8 cellular contexts compared by ENCODE assay signal in the genomic region with DNA sequence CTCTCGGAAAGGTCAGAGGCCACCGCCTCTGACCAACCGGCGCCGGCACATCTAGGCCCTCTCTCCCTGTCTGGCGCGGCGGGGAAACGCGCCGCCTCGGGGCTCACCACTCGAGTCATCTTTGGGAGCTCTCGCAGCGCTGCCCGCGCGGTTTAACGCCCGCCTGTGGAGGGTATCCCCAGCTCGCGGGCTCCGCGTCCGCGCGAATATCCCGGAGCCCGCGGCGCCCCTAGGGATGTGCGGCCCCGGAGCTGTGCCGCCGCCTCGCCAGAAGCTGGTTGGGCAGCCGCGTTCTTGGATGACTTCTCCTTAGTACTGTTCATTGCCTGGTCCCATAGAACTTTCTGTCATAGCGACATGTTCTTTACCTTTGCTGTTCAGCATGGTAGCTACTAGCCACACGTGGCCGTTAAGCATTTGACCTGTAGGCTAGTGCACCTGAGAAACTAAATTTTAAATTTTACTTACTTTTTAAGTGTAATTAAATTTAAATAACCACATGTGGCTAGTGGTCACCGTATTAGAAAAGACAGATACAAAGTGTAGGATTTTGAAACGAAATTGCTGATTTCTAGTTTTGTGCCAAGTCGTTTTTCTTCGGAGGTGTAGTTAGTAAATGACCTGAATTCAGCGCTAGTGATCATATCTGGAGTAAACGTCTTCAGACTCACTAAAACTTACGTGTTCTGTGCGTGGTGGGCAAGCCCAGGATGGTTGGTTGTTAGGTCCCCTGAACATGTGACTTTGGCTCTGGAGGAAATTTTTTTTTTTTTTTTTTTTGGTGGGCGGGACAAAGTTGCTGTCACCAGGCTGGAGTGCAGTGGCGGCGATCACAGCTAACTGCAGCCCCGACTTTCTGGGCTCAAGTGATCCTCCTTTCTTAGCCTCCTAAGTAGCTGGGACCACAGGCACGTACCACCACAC. TPM values are rescaled to one million over a fixed set of nuclear protein-coding genes. Genes with fewer than 3 reads are reported as not detected.
DNase-seq lines count a peak whose midpoint lies in the region; TF ChIP-seq lines count a peak whose summit lies in the region.

No MANE protein-coding gene starts in this region.

- H3K4me1 Mint-ChIP-seq in mesothelial cell of epicardium: peaks cover 19% of the 10 kb centered on the region

- H3K27ac Mint-ChIP-seq in mesothelial cell of epicardium: peak overlapping the region; percentile 95

- no peak for TF ChIP-seq CTCF in GM12864 (IDR thresholded peaks at IDR 0.05; ENCODE audit: low read depth, low read length, missing control alignments)
- TF ChIP-seq CTCF in mesothelial cell of epicardium (IDR thresholded peaks at IDR 0.05; ENCODE audit: unreplicated experiment): no peak

- H3K9me3 Mint-ChIP-seq in mesothelial cell of epicardium: no peaks in the 10 kb centered on the region

- CTCF ChIA-PET in HEK293T (lab: Yijun Ruan, JAX): interaction anchor here (0.8 to 1.5 kb wide), 3 partner anchors 9 to 68 kb away, joined by 3 read pairs; no protein-coding TSS in a partner anchor

- peak overlapping the region; percentile 89 for H3K4me3 ChIP-seq in GM12864 (ENCODE audit: low read depth, low read length)

- H3K36me3 Mint-ChIP-seq in mesothelial cell of epicardium: no peaks in the 10 kb centered on the region

- DNase-seq in GM12864 (ENCODE audit: low read depth) (peak; percentile 57), HEK293T (ENCODE audit: extremely low spot score) (peak; percentile 69), NCI-H1105 (lab: John Stamatoyannopoulos, UW) (peak; percentile 27), mesothelial cell of epicardium (ENCODE audit: low spot score in 2 of 2, unreplicated experiment in 2 of 2) (no peak), NCI-H1930 (lab: John Stamatoyannopoulos, UW) (no peak)
- DNase-seq in activated CD4-positive, alpha-beta T cell treated with anti-CD3 and anti-CD28 coated beads, Interleukin-2, amount 50 U/mL, for 24 hours (ENCODE audit: low read depth in 1 of 2, low spot score in 1 of 2): peak; percentile 18 to 49
- DNase-seq in effector CD4-positive, alpha-beta T cell: peak; percentile 48
- peak; percentile 26 for DNase-seq in stimulated activated CD8-positive, alpha-beta memory T cell treated with anti-CD3 and anti-CD28 coated beads, Interleukin-7, amount 100 ng/mL, for 24 hours (ENCODE audit: low read depth)

- H3K27me3 Mint-ChIP-seq in mesothelial cell of epicardium (ENCODE audit: low read depth): no peaks in the 10 kb centered on the region

- POLR2A ChIA-PET in HEK293T (lab: Yijun Ruan, JAX): interaction anchor here (0.7 to 2.8 kb wide), 19 partner anchors 9 to 1422 kb away, joined by 3 to 24 read pairs (median 3); a partner anchor contains a TSS

- H3K4me3 Mint-ChIP-seq in mesothelial cell of epicardium: peak overlapping the region; percentile 96

TF ChIP-seq in HEK293T, 16 proteins besides CTCF, POLR2A, EP300 and RAD21:
- TF ChIP-seq, protein P1, sequence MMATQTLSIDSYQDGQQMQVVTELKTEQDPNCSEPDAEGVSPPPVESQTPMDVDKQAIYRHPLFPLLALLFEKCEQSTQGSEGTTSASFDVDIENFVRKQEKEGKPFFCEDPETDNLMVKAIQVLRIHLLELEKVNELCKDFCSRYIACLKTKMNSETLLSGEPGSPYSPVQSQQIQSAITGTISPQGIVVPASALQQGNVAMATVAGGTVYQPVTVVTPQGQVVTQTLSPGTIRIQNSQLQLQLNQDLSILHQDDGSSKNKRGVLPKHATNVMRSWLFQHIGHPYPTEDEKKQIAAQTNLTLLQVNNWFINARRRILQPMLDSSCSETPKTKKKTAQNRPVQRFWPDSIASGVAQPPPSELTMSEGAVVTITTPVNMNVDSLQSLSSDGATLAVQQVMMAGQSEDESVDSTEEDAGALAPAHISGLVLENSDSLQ (IDR thresholded peaks at IDR 0.05): no peak
- peak; percentile 59 for TF ChIP-seq L3MBTL2 (conservative IDR thresholded peaks at IDR 0.05)
- TF ChIP-seq ZNF384 (IDR thresholded peaks at IDR 0.05): peak; percentile 99
TF ChIP-seq in HEK293T: peak in this region for 2.

RNA-seq across cellular contexts. Expression of a gene that starts 0.8 kb away (rescaled TPM):
- total RNA-seq in mesothelial cell of epicardium: 87.0 to 102 TPM (median 100 TPM) in 3 replicates

RNA-seq across cellular contexts. Expression of a gene that starts 20.8 kb away (rescaled TPM):
- 9.7 to 10.7 TPM (median 10.5 TPM) in 3 replicates for total RNA-seq in mesothelial cell of epicardium

Comparison
In these comparisons a context has a peak if more than half of its experiments do, and no peak if none do; other contexts are left out.
1. DNase-seq: peak in GM12864 (single experiment), HEK293T (single experiment), NCI-H1105 (single experiment), activated CD4-positive, alpha-beta T cell treated with anti-CD3 and anti-CD28 coated beads, Interleukin-2, amount 50 U/mL, for 24 hours (2 of 2), effector CD4-positive, alpha-beta T cell (single experiment) and stimulated activated CD8-positive, alpha-beta memory T cell treated with anti-CD3 and anti-CD28 coated beads, Interleukin-7, amount 100 ng/mL, for 24 hours (single experiment); none in mesothelial cell of epicardium (0 of 2) and NCI-H1930 (0 of 2).